In the genomic region with DNA sequence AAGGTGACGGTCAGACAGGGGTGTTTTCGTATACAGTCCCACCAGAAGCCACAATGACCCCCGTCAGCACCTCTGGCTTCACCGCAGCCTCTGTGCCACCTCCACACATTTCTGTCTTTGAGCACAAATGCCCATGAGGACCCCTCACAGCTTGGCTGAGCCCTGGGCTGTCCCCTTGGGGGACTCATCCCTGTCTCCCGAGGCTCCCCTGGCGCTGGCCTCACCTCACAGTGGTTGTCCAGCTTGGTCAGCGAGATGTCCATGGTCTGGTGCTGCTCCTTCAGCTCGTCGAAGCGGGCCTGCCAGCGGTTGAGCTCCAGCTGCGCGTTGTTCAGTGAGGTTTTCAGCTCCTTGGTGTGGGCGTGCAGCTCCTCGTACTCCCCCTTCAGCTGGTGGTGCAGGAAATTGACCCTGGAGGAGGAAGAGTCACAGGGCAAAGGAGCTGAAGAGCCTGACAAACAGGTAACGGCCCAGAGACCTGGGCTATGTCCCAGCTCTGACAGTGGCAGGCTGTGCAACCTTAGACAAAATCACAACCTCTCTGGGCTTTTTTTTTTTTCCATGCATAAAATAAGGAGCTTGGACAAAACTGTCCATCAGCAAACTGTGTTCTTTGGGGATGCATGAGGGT, we compare ENCODE assay signal across 28 cellular contexts. TPM values are rescaled to one million over a fixed set of nuclear protein-coding genes. Genes with fewer than 3 reads are reported as not detected.
DNase-seq lines count a peak whose midpoint lies in the region; ATAC-seq lines count a peak whose summit lies in the region.
"Had no signal": no experiment of that assay in that cellular context is flagged by ENCODE, and none has a peak within 500 bp of the region (broad histone marks: within the 10 kb centered on the region; RNA-seq: fewer than 3 reads in every experiment).

No MANE protein-coding gene starts in this region.

- no peak for DNase-seq in stimulated activated naive CD8-positive, alpha-beta T cell treated with anti-CD3 and anti-CD28 coated beads, Interleukin-15, Interleukin-2, amounts not matched to agents 100 U/mL and 50 U/mL, for 24 hours
- no peak for DNase-seq in memory B cell (ENCODE audit: low spot score in 2 of 2)
- DNase-seq in stimulated activated CD4-positive, alpha-beta T cell treated with anti-CD3 and anti-CD28 coated beads, Interleukin-2, amount 100 ng/mL, for 48 hours, result no peak
- DNase-seq in kidney glomerular epithelial cell (lab: John Stamatoyannopoulos, UW), result no peak
- no peak for DNase-seq in HuH-7.5 (ENCODE audit: low spot score)
- DNase-seq: activated CD4-positive, alpha-beta T cell treated with anti-CD3 and anti-CD28 coated beads for 4 hours; activated CD8-positive, alpha-beta memory T cell treated with anti-CD3 and anti-CD28 coated beads, Interleukin-2, amount 10 ng/mL, durations not matched to agents 7 days and 5 days; C1 segment of cervical spinal cord; DND-41; GF-D8; HCEC 1CT; left lung; mesendoderm; NCI-H1048; NCI-H1694; NCI-H446; NCI-H748 treated with DMSO at 0.1 percent for 48 hours; nucleus accumbens; Peyer's patch; SHP77; stimulated activated CD4-positive, alpha-beta T cell treated with anti-CD3 and anti-CD28 coated beads, Interleukin-15, amount 100 ng/mL, for 24 hours; upper lobe of left lung had no signal

- H3K9me3 Mint-ChIP-seq in stimulated activated naive CD8-positive, alpha-beta T cell treated with anti-CD3 and anti-CD28 coated beads, Interleukin-15, Interleukin-2, amounts not matched to agents 100 ng/mL and 50 ng/mL, for 24 hours, result no peaks in the 10 kb centered on the region
- no peaks in the 10 kb centered on the region for H3K9me3 Mint-ChIP-seq in activated T-helper 17 cell treated with anti-CD3 and anti-CD28 coated beads, Interleukin-2, amount 50 U/mL, for 72 hours
- no peaks in the 10 kb centered on the region for H3K9me3 Mint-ChIP-seq in memory B cell
- H3K9me3 Mint-ChIP-seq: activated T-helper 1 cell treated with anti-CD3 and anti-CD28 coated beads, Interleukin-12 subunit alpha, Interleukin-12 subunit beta, Interleukin-2, Interleukin-4 antibody, amounts not matched to agents 30 ng/mL and 10 ng/mL and 1 ng/mL, durations not matched to agents 14 hours and 24 hours and 36 hours; dendritic cell treated with granulocyte-macrophage colony-stimulating factor and Interleukin-4, amounts not matched to agents 40 ng/mL and 50 ng/mL, for 4 days; stimulated activated memory B cell treated with anti-CD40 and anti-IgM and Interleukin-4, amounts not matched to agents 10 μg/mL and 1 μg/mL and 100 μg/mL, for 72 hours; T-helper 2 cell treated with Interferon-gamma antibody and Interleukin-4, amounts not matched to agents 5 μg/mL and 100 μg/mL, for 36 hours had no signal

- H3K27ac Mint-ChIP-seq in stimulated activated naive CD8-positive, alpha-beta T cell treated with anti-CD3 and anti-CD28 coated beads, Interleukin-15, Interleukin-2, amounts not matched to agents 100 ng/mL and 50 ng/mL, for 24 hours, result peak overlapping the region; percentile 78
- peak overlapping the region; percentile 41 for H3K27ac Mint-ChIP-seq in activated T-helper 17 cell treated with anti-CD3 and anti-CD28 coated beads, Interleukin-2, amount 50 U/mL, for 72 hours
- peak overlapping the region; percentile 33 for H3K27ac Mint-ChIP-seq in memory B cell
- H3K27ac Mint-ChIP-seq: activated CD8-positive, alpha-beta memory T cell treated with anti-CD3 and anti-CD28 coated beads, Interleukin-2, amount 10 ng/mL, durations not matched to agents 7 days and 5 days; dendritic cell treated with granulocyte-macrophage colony-stimulating factor and Interleukin-4, amounts not matched to agents 40 ng/mL and 50 ng/mL, for 4 days; T-helper 2 cell treated with Interferon-gamma antibody and Interleukin-4, amounts not matched to agents 5 μg/mL and 100 μg/mL, for 36 hours had no signal

- H3K4me3 Mint-ChIP-seq in stimulated activated naive CD8-positive, alpha-beta T cell treated with anti-CD3 and anti-CD28 coated beads, Interleukin-15, Interleukin-2, amounts not matched to agents 100 ng/mL and 50 ng/mL, for 24 hours, result no peak overlapping the region
- no peak overlapping the region for H3K4me3 Mint-ChIP-seq in activated T-helper 17 cell treated with anti-CD3 and anti-CD28 coated beads, Interleukin-2, amount 50 U/mL, for 72 hours
- H3K4me3 Mint-ChIP-seq in memory B cell, result no peak overlapping the region
- H3K4me3 Mint-ChIP-seq: activated CD8-positive, alpha-beta memory T cell treated with anti-CD3 and anti-CD28 coated beads, Interleukin-2, amount 10 ng/mL, durations not matched to agents 7 days and 5 days; activated T-helper 1 cell treated with anti-CD3 and anti-CD28 coated beads, Interleukin-12 subunit alpha, Interleukin-12 subunit beta, Interleukin-2, Interleukin-4 antibody, amounts not matched to agents 30 ng/mL and 10 ng/mL and 1 ng/mL, durations not matched to agents 14 hours and 24 hours and 36 hours; dendritic cell treated with granulocyte-macrophage colony-stimulating factor and Interleukin-4, amounts not matched to agents 40 ng/mL and 50 ng/mL, for 4 days; stimulated activated memory B cell treated with anti-CD40 and anti-IgM and Interleukin-4, amounts not matched to agents 10 μg/mL and 1 μg/mL and 100 μg/mL, for 72 hours; T-helper 2 cell treated with Interferon-gamma antibody and Interleukin-4, amounts not matched to agents 5 μg/mL and 100 μg/mL, for 36 hours had no signal

- peaks cover 92% of the 10 kb centered on the region for H3K36me3 Mint-ChIP-seq in stimulated activated naive CD8-positive, alpha-beta T cell treated with anti-CD3 and anti-CD28 coated beads, Interleukin-15, Interleukin-2, amounts not matched to agents 100 ng/mL and 50 ng/mL, for 24 hours (ENCODE audit: low read depth)
- H3K36me3 Mint-ChIP-seq in activated T-helper 17 cell treated with anti-CD3 and anti-CD28 coated beads, Interleukin-2, amount 50 U/mL, for 72 hours (ENCODE audit: low read depth), result peaks cover 100% of the 10 kb centered on the region
- H3K36me3 Mint-ChIP-seq in memory B cell, result peaks cover 44% of the 10 kb centered on the region

- peaks cover 42% of the 10 kb centered on the region for H3K4me1 Mint-ChIP-seq in stimulated activated naive CD8-positive, alpha-beta T cell treated with anti-CD3 and anti-CD28 coated beads, Interleukin-15, Interleukin-2, amounts not matched to agents 100 ng/mL and 50 ng/mL, for 24 hours (ENCODE audit: low read depth)
- peaks cover 33% of the 10 kb centered on the region for H3K4me1 Mint-ChIP-seq in activated T-helper 17 cell treated with anti-CD3 and anti-CD28 coated beads, Interleukin-2, amount 50 U/mL, for 72 hours
- no peaks in the 10 kb centered on the region for H3K4me1 Mint-ChIP-seq in memory B cell

- no peak for ATAC-seq in stimulated activated naive CD8-positive, alpha-beta T cell treated with anti-CD3 and anti-CD28 coated beads, Interleukin-15, Interleukin-2, amounts not matched to agents 100 U/mL and 50 U/mL, for 24 hours
- ATAC-seq in activated T-helper 17 cell treated with anti-CD3 and anti-CD28 coated beads, Interleukin-2, amount 50 U/mL, for 72 hours (replicated peaks), result no peak
- no peak for ATAC-seq in memory B cell (ENCODE audit: low read depth)
- ATAC-seq: activated CD8-positive, alpha-beta memory T cell treated with anti-CD3 and anti-CD28 coated beads, Interleukin-2, amount 10 ng/mL, durations not matched to agents 7 days and 5 days; left lung; stimulated activated memory B cell treated with anti-CD40 and anti-IgM and Interleukin-4, amounts not matched to agents 10 μg/mL and 1 μg/mL and 100 μg/mL, for 72 hours had no signal

- H3K27me3 Mint-ChIP-seq in stimulated activated naive CD8-positive, alpha-beta T cell treated with anti-CD3 and anti-CD28 coated beads, Interleukin-15, Interleukin-2, amounts not matched to agents 100 ng/mL and 50 ng/mL, for 24 hours, result no peaks in the 10 kb centered on the region
- no peaks in the 10 kb centered on the region for H3K27me3 Mint-ChIP-seq in activated T-helper 17 cell treated with anti-CD3 and anti-CD28 coated beads, Interleukin-2, amount 50 U/mL, for 72 hours
- no peaks in the 10 kb centered on the region for H3K27me3 Mint-ChIP-seq in memory B cell
- H3K27me3 Mint-ChIP-seq: activated CD8-positive, alpha-beta memory T cell treated with anti-CD3 and anti-CD28 coated beads, Interleukin-2, amount 10 ng/mL, durations not matched to agents 7 days and 5 days; dendritic cell treated with granulocyte-macrophage colony-stimulating factor and Interleukin-4, amounts not matched to agents 40 ng/mL and 50 ng/mL, for 4 days; stimulated activated memory B cell treated with anti-CD40 and anti-IgM and Interleukin-4, amounts not matched to agents 10 μg/mL and 1 μg/mL and 100 μg/mL, for 72 hours had no signal

RNA-seq across cellular contexts. Expression of a gene that starts 52.7 kb away (rescaled TPM):
- total RNA-seq in activated T-helper 17 cell treated with anti-CD3 and anti-CD28 coated beads, Interleukin-2, amount 50 U/mL, for 72 hours, result 10 to 100 TPM; 36.8 to 44.8 TPM
